8 cellular contexts compared by ENCODE assay signal in genomic region chr20:21102691-21103311, GRCh38. TPM values are rescaled to one million over a fixed set of nuclear protein-coding genes. Genes with fewer than 3 reads are reported as not detected.
A peak's percentile ranks its signal among the peaks of the same experiment; 100 is the strongest.
DNase-seq lines count a peak whose midpoint lies in the region; ATAC-seq and TF ChIP-seq lines count a peak whose summit lies in the region.

No MANE protein-coding gene starts in this region.

- H3K27me3 Mint-ChIP-seq in CD4-positive, CD25-positive, alpha-beta regulatory T cell, result peaks cover 88% of the 10 kb centered on the region

- peaks cover 42% of the 10 kb centered on the region for H3K27me3 ChIP-seq in CD4-positive, CD25-positive, alpha-beta regulatory T cell (ENCODE audit: control insufficient read depth, insufficient read depth, low read length)
- H3K27me3 ChIP-seq in H7 (ENCODE audit: control insufficient read depth, insufficient read depth, low read length), result peaks cover 81% of the 10 kb centered on the region
- peaks cover 1% of the 10 kb centered on the region for H3K27me3 ChIP-seq in right cardiac atrium (ENCODE audit: control insufficient read depth, insufficient read depth)
- peaks cover 2 to 98% (median 47%) of the 10 kb centered on the region in 3 donors for H3K27me3 ChIP-seq in psoas muscle (ENCODE audit: insufficient read depth in 3 of 3, low read length in 2 of 3)

- peaks cover 0 to 10% (median 0%) of the 10 kb centered on the region in 7 donors for H3K9me3 Mint-ChIP-seq in CD4-positive, CD25-positive, alpha-beta regulatory T cell

- peak; percentile 28 to 63 (median 57) for DNase-seq in CD4-positive, CD25-positive, alpha-beta regulatory T cell
- peak; percentile 78 for DNase-seq in H7
- DNase-seq in activated CD8-positive, alpha-beta memory T cell treated with anti-CD3 and anti-CD28 coated beads for 24 hours, result peak; percentile 74
- DNase-seq in right cardiac atrium, result peak; percentile 39 to 80 (median 74)
- peak; percentile 33 to 65 for DNase-seq in psoas muscle
- DNase-seq in NK-92 (lab: John Stamatoyannopoulos, UW; ENCODE audit: unreplicated experiment), result no peak
- DNase-seq in NCI-H526 (lab: John Stamatoyannopoulos, UW), result no peak

- ATAC-seq in CD4-positive, CD25-positive, alpha-beta regulatory T cell (ENCODE audit: low read depth in 2 of 2), result peak; percentile 54 to 61
- ATAC-seq in right cardiac atrium (peak; percentile 71 to 76), psoas muscle (peak; percentile 26 to 60 (median 50)), HG02571 (IDR thresholded peaks at IDR 0.05; ENCODE audit: unreplicated experiment) (no peak)

- H3K4me3 Mint-ChIP-seq in CD4-positive, CD25-positive, alpha-beta regulatory T cell, result peak overlapping the region; percentile 77 to 90 (median 80)

- WGBS in right cardiac atrium, result 2% methylated on average over 35 of the region's 35 CpGs
- WGBS in psoas muscle, 3 donors, result 1 to 3% (median 1%) methylated on average over 35 of the region's 35 CpGs

- H3K4me1 Mint-ChIP-seq in CD4-positive, CD25-positive, alpha-beta regulatory T cell, result peaks cover 13 to 63% (median 24%) of the 10 kb centered on the region in 4 donors

- H3K27ac Mint-ChIP-seq in CD4-positive, CD25-positive, alpha-beta regulatory T cell, result no peak overlapping the region

- H3K9me3 ChIP-seq in CD4-positive, CD25-positive, alpha-beta regulatory T cell (ENCODE audit: control insufficient read depth in 2 of 2, low read length in 2 of 2), result no peaks in the 10 kb centered on the region
- no peaks in the 10 kb centered on the region for H3K9me3 ChIP-seq in right cardiac atrium (ENCODE audit: control insufficient read depth, low read length)
- no peaks in the 10 kb centered on the region for H3K9me3 ChIP-seq in psoas muscle

- peaks cover 64% of the 10 kb centered on the region for H3K4me1 ChIP-seq in CD4-positive, CD25-positive, alpha-beta regulatory T cell (ENCODE audit: control insufficient read depth, insufficient read depth, low read length, poor library complexity, severe bottlenecking)
- peaks cover 7% of the 10 kb centered on the region for H3K4me1 ChIP-seq in right cardiac atrium (ENCODE audit: control insufficient read depth, insufficient read depth, low read length)
- peaks cover 39% of the 10 kb centered on the region for H3K4me1 ChIP-seq in psoas muscle

- intact Hi-C loops in right cardiac atrium (cut with DNase I) (no loop called here), psoas muscle (cut with DNase I) (no loop called here)

- no peak for TF ChIP-seq CTCF in psoas muscle (IDR thresholded peaks at IDR 0.05)

- H3K27ac ChIP-seq in CD4-positive, CD25-positive, alpha-beta regulatory T cell (ENCODE audit: insufficient read depth, low read length, poor library complexity, severe bottlenecking), result no peak overlapping the region
- H3K27ac ChIP-seq in right cardiac atrium (ENCODE audit: low read length), result no peak overlapping the region
- no peak overlapping the region for H3K27ac ChIP-seq in psoas muscle

- H3K4me3 ChIP-seq in CD4-positive, CD25-positive, alpha-beta regulatory T cell (ENCODE audit: low read depth, low read length), result peak overlapping the region; percentile 66
- peak overlapping the region; percentile 59 for H3K4me3 ChIP-seq in H7 (ENCODE audit: insufficient read depth, low read depth, low read length)
- peak overlapping the region; percentile 72 for H3K4me3 ChIP-seq in right cardiac atrium (ENCODE audit: low read length)
- peak overlapping the region; percentile 66 for H3K4me3 ChIP-seq in psoas muscle

- H3K36me3 Mint-ChIP-seq in CD4-positive, CD25-positive, alpha-beta regulatory T cell, result no peaks in the 10 kb centered on the region

- no peaks in the 10 kb centered on the region for H3K36me3 ChIP-seq in CD4-positive, CD25-positive, alpha-beta regulatory T cell (ENCODE audit: control insufficient read depth, insufficient read depth, low read length)
- H3K36me3 ChIP-seq in H7 (replicated peaks; ENCODE audit: control insufficient read depth, insufficient read depth, low read length) (no peaks in the 10 kb centered on the region), psoas muscle (ENCODE audit: insufficient read depth in 1 of 2, low read depth in 1 of 2) (no peaks in the 10 kb centered on the region)

RNA-seq across cellular contexts. Expression of gene LINC00237, which starts 3.4 kb away (rescaled TPM):
- not detected for total RNA-seq in CD4-positive, CD25-positive, alpha-beta regulatory T cell
- polyA plus RNA-seq in CD4-positive, CD25-positive, alpha-beta regulatory T cell, result under 1 TPM in 1 of 4 donors, not detected in 3; 0.30 TPM
- 3.7 and 5.4 TPM in 2 replicates for total RNA-seq in H7 (2014; rRNA removed; shearing (Covaris generic))
- total RNA-seq in right cardiac atrium, result not detected
- not detected for polyA plus RNA-seq in right cardiac atrium
- not detected for total RNA-seq in psoas muscle
- not detected for polyA plus RNA-seq in psoas muscle

RNA-seq across cellular contexts. Expression of gene KIZ, which starts 23.1 kb away (rescaled TPM):
- total RNA-seq in CD4-positive, CD25-positive, alpha-beta regulatory T cell, result 32.8 TPM
- 10 to 100 TPM; 16.8 to 23.9 (median 18.9) TPM for polyA plus RNA-seq in CD4-positive, CD25-positive, alpha-beta regulatory T cell
- 18.0 and 39.6 TPM in 2 replicates for total RNA-seq in H7 (2014; rRNA removed; shearing (Covaris generic))
- total RNA-seq in right cardiac atrium, result 10 to 100 TPM; 17.1 to 37.7 (median 24.0) TPM
- 16.1 TPM for polyA plus RNA-seq in right cardiac atrium
- 10 to 100 TPM; 18.6 to 26.2 (median 22.7) TPM for total RNA-seq in psoas muscle
- 10 to 100 TPM in 2 of 3 donors, 1 to 10 TPM in 1; 4.6 to 17.1 (median 12.9) TPM for polyA plus RNA-seq in psoas muscle

Comparison
In these comparisons a context has a peak if more than half of its experiments do, and no peak if none do; other contexts are left out.
1. DNase-seq: peak in CD4-positive, CD25-positive, alpha-beta regulatory T cell (3 of 3), H7 (single experiment), activated CD8-positive, alpha-beta memory T cell treated with anti-CD3 and anti-CD28 coated beads for 24 hours (single experiment), right cardiac atrium (3 of 3) and psoas muscle (2 of 2); none in NK-92 (single experiment) and NCI-H526 (0 of 2).
2. Peak in every context shown above with its lines, with median percentiles within 50 percentile points of each other: H3K4me3 ChIP-seq.